9 cellular contexts compared by ENCODE assay signal in genomic region chr5:59040007-59040803, GRCh38.
A peak's percentile ranks its signal among the peaks of the same experiment; 100 is the strongest.
DNase-seq lines count a peak whose midpoint lies in the region; ATAC-seq, FAIRE-seq and TF ChIP-seq lines count a peak whose summit lies in the region.
"Had no signal": no experiment of that assay in that cellular context is flagged by ENCODE, and none has a peak within 500 bp of the region (broad histone marks: within the 10 kb centered on the region; RNA-seq: fewer than 3 reads in every experiment).

No MANE protein-coding gene starts in this region.

- no peak for TF ChIP-seq CTCF in WI38 (IDR thresholded peaks at IDR 0.05; ENCODE audit: low read depth, low read length)
- no peak for TF ChIP-seq CTCF in left ventricle myocardium inferior (IDR thresholded peaks at IDR 0.05; ENCODE audit: borderline replicate concordance)

- H3K9me3 ChIP-seq in HUES48 (ENCODE audit: control insufficient read depth, insufficient read depth, low read length) (no peaks in the 10 kb centered on the region), left ventricle myocardium inferior (replicated peaks) (no peaks in the 10 kb centered on the region)

- no peaks in the 10 kb centered on the region for H3K36me3 ChIP-seq in HUES48 (ENCODE audit: control insufficient read depth, insufficient read depth, low read length)
- no peaks in the 10 kb centered on the region for H3K36me3 ChIP-seq in left ventricle myocardium inferior

- H3K4me1 ChIP-seq in HUES48 (ENCODE audit: control insufficient read depth, insufficient read depth, low read length), result peaks cover 19% of the 10 kb centered on the region
- H3K4me1 ChIP-seq in left ventricle myocardium inferior, result peaks cover 77% of the 10 kb centered on the region

- intact Hi-C loops in left ventricle myocardium inferior (cut with micrococcal nuclease), result no loop called here

- no peak for DNase-seq in left ventricle myocardium inferior
- no peak for DNase-seq in HTR-8/SVneo (ENCODE audit: insufficient read length, low spot score)
- no peak for DNase-seq in NCI-H1105 treated with DMSO at 0.1 percent for 48 hours (lab: John Stamatoyannopoulos, UW)
- DNase-seq in cerebellar nuclear complex (lab: John Stamatoyannopoulos, UW), result no peak

- peaks cover 52% of the 10 kb centered on the region for H3K27me3 ChIP-seq in HUES48 (ENCODE audit: control insufficient read depth, insufficient read depth, low read length)
- no peaks in the 10 kb centered on the region for H3K27me3 ChIP-seq in left ventricle myocardium inferior (ENCODE audit: low read depth)

- H3K9ac ChIP-seq in HUES48 (ENCODE audit: low read depth, low read length), result no peak overlapping the region

- H3K4me3 ChIP-seq in HUES48 (ENCODE audit: low read depth, low read length) (peak overlapping the region; percentile 76), WI38 (ENCODE audit: low read depth, low read length) (peak overlapping the region; percentile 79), left ventricle myocardium inferior (peak overlapping the region; percentile 76), skin epidermis (peak overlapping the region; percentile 49 to 67 (median 62))

- FAIRE-seq in HTR-8/SVneo (lab: Jason Lieb, UNC), result no peak
- FAIRE-seq: TTC549 had no signal

- H3K27ac ChIP-seq in HUES48 (ENCODE audit: low read depth, low read length), result no peak overlapping the region
- H3K27ac ChIP-seq in left ventricle myocardium inferior (replicated peaks), result peak overlapping the region; percentile 89
- H3K27ac ChIP-seq in skin epidermis, result peak overlapping the region; percentile 3 to 92 (median 77)

- ATAC-seq in activated CD4-positive, CD25-positive, alpha-beta regulatory T cell treated with anti-CD3 and anti-CD28 coated beads, Interleukin-2, amount 50 U/mL, for 24 hours, result no peak
